ENCODE assay signal across 8 cellular contexts in genomic region chr9:4375424-4376195, GRCh38.
A peak's percentile ranks its signal among the peaks of the same experiment; 100 is the strongest.
DNase-seq lines count a peak whose midpoint lies in the region; ATAC-seq and TF ChIP-seq lines count a peak whose summit lies in the region.

No MANE protein-coding gene starts in this region.

- H3K4me3 ChIP-seq in heart left ventricle = no peak overlapping the region
- H3K4me3 ChIP-seq in RWPE2 (ENCODE audit: severe bottlenecking) = no peak overlapping the region
- no peak overlapping the region for H3K4me3 ChIP-seq in fibroblast of villous mesenchyme (ENCODE audit: low read depth, low read length)
- H3K4me3 ChIP-seq in gastrocnemius medialis = no peak overlapping the region
- no peak overlapping the region for H3K4me3 ChIP-seq in aorta (ENCODE audit: low read length in 2 of 2)

- H3K27me3 ChIP-seq in heart left ventricle (peaks cover 0 to 22% (median 0%) of the 10 kb centered on the region in 9 donors), RWPE2 (ENCODE audit: insufficient read depth, poor library complexity, severe bottlenecking) (no peaks in the 10 kb centered on the region), gastrocnemius medialis (no peaks in the 10 kb centered on the region), aorta (ENCODE audit: control insufficient read depth in 1 of 2, insufficient read depth in 2 of 2, low read length in 1 of 2) (no peaks in the 10 kb centered on the region)

- H3K4me1 ChIP-seq in heart left ventricle (no peaks in the 10 kb centered on the region), RWPE2 (ENCODE audit: insufficient read depth, poor library complexity, severe bottlenecking) (peaks cover 4% of the 10 kb centered on the region), gastrocnemius medialis (no peaks in the 10 kb centered on the region), aorta (ENCODE audit: control insufficient read depth in 1 of 2, insufficient read depth in 2 of 2, low read length in 2 of 2) (no peaks in the 10 kb centered on the region)

- intact Hi-C loops in heart left ventricle (cut with DNase I) (loop anchor here in 6 of 10 donors (2.0 to 10.0 kb wide), 6 partner anchors 641 to 1521 kb away; no protein-coding TSS in a partner anchor), Right ventricle myocardium inferior (cut with DNase I) (loop anchor here (5.0 kb wide), 2 partner anchors 643 to 1133 kb away; no protein-coding TSS in a partner anchor), gastrocnemius medialis (cut with DNase I; ENCODE audit: low total_unique reads) (loop anchor here (10.0 kb wide), 1 partner anchor 641 kb away; no protein-coding TSS in a partner anchor), aorta (cut with DNase I) (loop anchor here (1.0 to 10.0 kb wide), 4 partner anchors 51 to 1521 kb away; no protein-coding TSS in a partner anchor)

- H3K9me3 ChIP-seq in heart left ventricle (no peaks in the 10 kb centered on the region), RWPE2 (ENCODE audit: severe bottlenecking) (no peaks in the 10 kb centered on the region), gastrocnemius medialis (no peaks in the 10 kb centered on the region), aorta (ENCODE audit: control insufficient read depth, low read length) (no peaks in the 10 kb centered on the region)

- no peak for TF ChIP-seq POLR2A in heart left ventricle (IDR thresholded peaks at IDR 0.05)
- no peak for TF ChIP-seq POLR2A in gastrocnemius medialis (IDR thresholded peaks at IDR 0.05)

- peak; percentile 19 to 66 (median 40) for TF ChIP-seq CTCF in heart left ventricle (IDR thresholded peaks at IDR 0.05)
- peak; percentile 82 for TF ChIP-seq CTCF in RWPE2 (IDR thresholded peaks at IDR 0.05; ENCODE audit: poor library complexity, severe bottlenecking)
- peak; percentile 60 for TF ChIP-seq CTCF in fibroblast of villous mesenchyme (IDR thresholded peaks at IDR 0.05; ENCODE audit: insufficient read depth, low read depth, low read length)
- peak in 3 of 5 experiments; percentile 14 to 24 (median 20) for TF ChIP-seq CTCF in gastrocnemius medialis (IDR thresholded peaks at IDR 0.05 in 4 of 5, conservative IDR thresholded peaks at IDR 0.05 in 1 of 5)

- no peak for DNase-seq in heart left ventricle
- DNase-seq in Right ventricle myocardium inferior (ENCODE audit: missing footprints) = no peak
- DNase-seq in RWPE2 (ENCODE audit: low spot score) = no peak
- peak; percentile 87 for DNase-seq in fibroblast of villous mesenchyme (ENCODE audit: low read depth)
- DNase-seq in gastrocnemius medialis = no peak
- DNase-seq in NCI-H2029 (lab: John Stamatoyannopoulos, UW) = no peak
- DNase-seq in aorta = no peak

- ATAC-seq in heart left ventricle (peak in 3 of 4 donors; percentile 39 to 64 (median 41)), Right ventricle myocardium inferior (no peak), RWPE2 (ENCODE audit: low read depth) (peak; percentile 66), gastrocnemius medialis (no peak), HG02870 (IDR thresholded peaks at IDR 0.05; ENCODE audit: unreplicated experiment) (no peak), aorta (ENCODE audit: low FRiP score) (no peak)

- no peak overlapping the region for H3K27ac ChIP-seq in heart left ventricle
- peak overlapping the region; percentile 20 for H3K27ac ChIP-seq in RWPE2 (ENCODE audit: poor library complexity, severe bottlenecking)
- H3K27ac ChIP-seq in gastrocnemius medialis = no peak overlapping the region
- no peak overlapping the region for H3K27ac ChIP-seq in aorta (ENCODE audit: low read depth in 1 of 2, low read length in 2 of 2)

- 48 to 53% (median 50%) methylated on average over 7 of the region's 7 CpGs for WGBS in heart left ventricle, 4 donors
- 34 to 39% methylated on average over 7 of the region's 7 CpGs for WGBS in aorta, 2 donors

- in situ Hi-C loops in gastrocnemius medialis (cut with MboI; ENCODE audit: low sequenced_read_pairs in 4 of 4) = loop anchor here in 1 of 4 donors (25.0 kb wide), 1 partner anchor 262 kb away; no protein-coding TSS in a partner anchor

- H3K36me3 ChIP-seq in heart left ventricle (no peaks in the 10 kb centered on the region), RWPE2 (ENCODE audit: low read depth) (no peaks in the 10 kb centered on the region), gastrocnemius medialis (no peaks in the 10 kb centered on the region), aorta (ENCODE audit: control insufficient read depth in 1 of 2, insufficient read depth in 2 of 2, low read length in 1 of 2) (no peaks in the 10 kb centered on the region)

Comparison
In these comparisons a context has a peak if more than half of its experiments do, and no peak if none do; other contexts are left out.
1. ATAC-seq: peak in heart left ventricle (3 of 4) and RWPE2 (single experiment); none in Right ventricle myocardium inferior (single experiment), gastrocnemius medialis (0 of 2), HG02870 (single experiment) and aorta (single experiment).
2. CTCF ChIP-seq: peak in every context shown above with its lines; median percentile 82 in RWPE2; 60 in fibroblast of villous mesenchyme; 40 in heart left ventricle; 20 in gastrocnemius medialis.